Comparison of ENCODE assay signal across 23 cellular contexts in the genomic region with DNA sequence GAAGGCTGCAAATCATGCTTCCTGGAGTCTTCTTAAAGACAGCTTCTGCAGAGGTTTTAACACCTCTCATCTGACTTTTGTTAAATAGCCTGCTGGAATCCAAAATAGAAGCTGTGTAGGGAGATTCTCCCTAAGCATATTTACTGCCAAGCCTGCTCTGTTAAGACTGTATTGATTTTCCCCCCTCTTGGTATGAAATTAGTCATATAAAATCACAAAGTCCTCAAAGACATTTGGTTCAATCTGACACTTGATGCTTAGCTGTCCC.
DNase-seq lines count a peak whose midpoint lies in the region; ATAC-seq and TF ChIP-seq lines count a peak whose summit lies in the region.
"Had no signal": no experiment of that assay in that cellular context is flagged by ENCODE, and none has a peak within 500 bp of the region (broad histone marks: within the 10 kb centered on the region; RNA-seq: fewer than 3 reads in every experiment).

No MANE protein-coding gene starts in this region.

- no peak for DNase-seq in activated CD4-positive, alpha-beta T cell treated with anti-CD3 and anti-CD28 coated beads for 36 hours
- DNase-seq in activated CD4-positive, alpha-beta T cell treated with anti-CD3 and anti-CD28 coated beads for 1 hour: no peak
- DNase-seq in T-helper 17 cell: no peak
- DNase-seq in natural killer cell: no peak
- no peak for DNase-seq in stimulated activated naive CD8-positive, alpha-beta T cell treated with anti-CD3 and anti-CD28 coated beads, Interleukin-15, amount 100 ng/mL, for 72 hours
- no peak for DNase-seq in activated effector memory CD4-positive, alpha-beta T cell treated with Interleukin-2 at 50 U/mL for 16 hours
- DNase-seq in Right ventricle myocardium superior: no peak
- no peak for DNase-seq in activated CD8-positive, alpha-beta T cell treated with anti-CD3 and anti-CD28 coated beads for 36 hours
- DNase-seq: activated CD4-positive, alpha-beta T cell treated with anti-CD3 and anti-CD28 coated beads, Interleukin-2, amount 50 U/mL, for 1 hour; activated naive CD4-positive, alpha-beta T cell treated with anti-CD3 and anti-CD28 coated beads, Interleukin-2, amount 50 U/mL, for 16 hours; AML-193; CD4-positive, alpha-beta memory T cell; hippocampal formation; Karpas-422; NCI-H2081; NCI-H345; NCI-H82; stomach; T1000; tibial artery had no signal

- ATAC-seq in activated CD4-positive, alpha-beta T cell treated with anti-CD3 and anti-CD28 coated beads for 36 hours: peak; percentile 11
- no peak for ATAC-seq in T-helper 17 cell
- peak in 1 of 3 donors; percentile 48 for ATAC-seq in natural killer cell
- peak; percentile 27 for ATAC-seq in stimulated activated naive CD8-positive, alpha-beta T cell treated with anti-CD3 and anti-CD28 coated beads, Interleukin-15, amount 100 ng/mL, for 72 hours
- no peak for ATAC-seq in Right ventricle myocardium superior (ENCODE audit: poor library complexity)
- no peak for ATAC-seq in activated CD8-positive, alpha-beta T cell treated with anti-CD3 and anti-CD28 coated beads for 36 hours
- ATAC-seq: HepG2 had no signal

- no peak overlapping the region for H3K27ac Mint-ChIP-seq in activated CD4-positive, alpha-beta T cell treated with anti-CD3 and anti-CD28 coated beads for 36 hours
- H3K27ac Mint-ChIP-seq in T-helper 17 cell: peak overlapping the region; percentile 39
- peak overlapping the region in 1 of 2 donors; percentile 57 for H3K27ac Mint-ChIP-seq in natural killer cell
- H3K27ac Mint-ChIP-seq in stimulated activated naive CD8-positive, alpha-beta T cell treated with anti-CD3 and anti-CD28 coated beads, Interleukin-15, amount 100 ng/mL, for 72 hours: no peak overlapping the region
- H3K27ac Mint-ChIP-seq in activated CD8-positive, alpha-beta T cell treated with anti-CD3 and anti-CD28 coated beads for 36 hours: no peak overlapping the region
- H3K27ac Mint-ChIP-seq: activated T-helper 1 cell treated with anti-CD3 and anti-CD28 coated beads, Interleukin-12 subunit alpha, Interleukin-12 subunit beta, Interleukin-2, Interleukin-4 antibody, amounts not matched to agents 30 ng/mL and 10 ng/mL and 1 ng/mL, durations not matched to agents 14 hours and 24 hours and 36 hours had no signal

- TF ChIP-seq CTCF in natural killer cell (IDR thresholded peaks at IDR 0.05): no peak
- TF ChIP-seq CTCF in activated CD8-positive, alpha-beta T cell treated with anti-CD3 and anti-CD28 coated beads for 36 hours (IDR thresholded peaks at IDR 0.05): no peak

- POLR2A ChIA-PET in activated CD4-positive, alpha-beta T cell treated with anti-CD3 and anti-CD28 coated beads for 36 hours (lab: Charles Lee): interaction anchor here (0.6 kb wide), 1 partner anchor 123 kb away, joined by 3 read pairs; no protein-coding TSS in a partner anchor
- POLR2A ChIA-PET in activated CD8-positive, alpha-beta T cell treated with anti-CD3 and anti-CD28 coated beads for 36 hours (lab: Charles Lee): interaction anchor here (1.3 to 1.4 kb wide), 2 partner anchors 9 to 17 kb away, joined by 3 read pairs; no protein-coding TSS in a partner anchor

- no peaks in the 10 kb centered on the region for H3K27me3 Mint-ChIP-seq in activated CD4-positive, alpha-beta T cell treated with anti-CD3 and anti-CD28 coated beads for 36 hours
- H3K27me3 Mint-ChIP-seq in T-helper 17 cell (no peaks in the 10 kb centered on the region), natural killer cell (ENCODE audit: low read depth in 2 of 2) (no peaks in the 10 kb centered on the region)
- H3K27me3 Mint-ChIP-seq in stimulated activated naive CD8-positive, alpha-beta T cell treated with anti-CD3 and anti-CD28 coated beads, Interleukin-15, amount 100 ng/mL, for 72 hours: no peaks in the 10 kb centered on the region
- no peaks in the 10 kb centered on the region for H3K27me3 Mint-ChIP-seq in activated CD8-positive, alpha-beta T cell treated with anti-CD3 and anti-CD28 coated beads for 36 hours
- H3K27me3 Mint-ChIP-seq: CD4-positive, alpha-beta memory T cell had no signal

- no peaks in the 10 kb centered on the region for H3K9me3 ChIP-seq in T-helper 17 cell (ENCODE audit: control insufficient read depth, low read length, poor library complexity, severe bottlenecking)
- H3K9me3 ChIP-seq: neutrophil, stomach, tibial artery had no signal

- peaks cover 2% of the 10 kb centered on the region for H3K9me3 Mint-ChIP-seq in activated CD4-positive, alpha-beta T cell treated with anti-CD3 and anti-CD28 coated beads for 36 hours (ENCODE audit: low read depth)
- H3K9me3 Mint-ChIP-seq in natural killer cell: no peaks in the 10 kb centered on the region
- H3K9me3 Mint-ChIP-seq in stimulated activated naive CD8-positive, alpha-beta T cell treated with anti-CD3 and anti-CD28 coated beads, Interleukin-15, amount 100 ng/mL, for 72 hours: no peaks in the 10 kb centered on the region
- H3K9me3 Mint-ChIP-seq in activated CD8-positive, alpha-beta T cell treated with anti-CD3 and anti-CD28 coated beads for 36 hours: peaks cover 3% of the 10 kb centered on the region
- H3K9me3 Mint-ChIP-seq: CD4-positive, alpha-beta memory T cell had no signal

- CTCF ChIA-PET in activated CD4-positive, alpha-beta T cell treated with anti-CD3 and anti-CD28 coated beads for 36 hours (lab: Charles Lee): interaction anchor here (0.7 to 2.4 kb wide), 7 partner anchors 9 to 437 kb away, joined by 3 to 11 read pairs (median 4); no protein-coding TSS in a partner anchor
- CTCF ChIA-PET in activated CD8-positive, alpha-beta T cell treated with anti-CD3 and anti-CD28 coated beads for 36 hours (lab: Charles Lee): interaction anchor here (1.5 to 2.6 kb wide), 3 partner anchors 46 to 237 kb away, joined by 7 to 10 read pairs (median 7); no protein-coding TSS in a partner anchor

- H3K4me1 Mint-ChIP-seq in activated CD4-positive, alpha-beta T cell treated with anti-CD3 and anti-CD28 coated beads for 36 hours: peaks cover 68% of the 10 kb centered on the region
- H3K4me1 Mint-ChIP-seq in T-helper 17 cell: peaks cover 65% of the 10 kb centered on the region
- H3K4me1 Mint-ChIP-seq in natural killer cell: peaks cover 72 to 76% of the 10 kb centered on the region in 2 donors
- peaks cover 69% of the 10 kb centered on the region for H3K4me1 Mint-ChIP-seq in stimulated activated naive CD8-positive, alpha-beta T cell treated with anti-CD3 and anti-CD28 coated beads, Interleukin-15, amount 100 ng/mL, for 72 hours
- peaks cover 65% of the 10 kb centered on the region for H3K4me1 Mint-ChIP-seq in activated CD8-positive, alpha-beta T cell treated with anti-CD3 and anti-CD28 coated beads for 36 hours (ENCODE audit: low read depth)

- H3K4me3 Mint-ChIP-seq in activated CD4-positive, alpha-beta T cell treated with anti-CD3 and anti-CD28 coated beads for 36 hours: no peak overlapping the region
- no peak overlapping the region for H3K4me3 Mint-ChIP-seq in T-helper 17 cell
- H3K4me3 Mint-ChIP-seq in natural killer cell: peak overlapping the region; percentile 35
- no peak overlapping the region for H3K4me3 Mint-ChIP-seq in stimulated activated naive CD8-positive, alpha-beta T cell treated with anti-CD3 and anti-CD28 coated beads, Interleukin-15, amount 100 ng/mL, for 72 hours
- no peak overlapping the region for H3K4me3 Mint-ChIP-seq in activated CD8-positive, alpha-beta T cell treated with anti-CD3 and anti-CD28 coated beads for 36 hours
- H3K4me3 Mint-ChIP-seq: activated T-helper 1 cell treated with anti-CD3 and anti-CD28 coated beads, Interleukin-12 subunit alpha, Interleukin-12 subunit beta, Interleukin-2, Interleukin-4 antibody, amounts not matched to agents 30 ng/mL and 10 ng/mL and 1 ng/mL, durations not matched to agents 14 hours and 24 hours and 36 hours had no signal

- intact Hi-C loops in activated CD4-positive, alpha-beta T cell treated with anti-CD3 and anti-CD28 coated beads for 36 hours (cut with DNase I, micrococcal nuclease): no loop called here
- intact Hi-C loops in natural killer cell (cut with micrococcal nuclease): loop anchor here (5.0 kb wide), 1 partner anchor 95 kb away; the partner anchor contains the start of gene ITPR1
- intact Hi-C loops in Right ventricle myocardium superior (cut with DNase I): no loop called here
- intact Hi-C loops in activated CD8-positive, alpha-beta T cell treated with anti-CD3 and anti-CD28 coated beads for 36 hours (cut with micrococcal nuclease): no loop called here

- H3K36me3 Mint-ChIP-seq in activated CD4-positive, alpha-beta T cell treated with anti-CD3 and anti-CD28 coated beads for 36 hours (ENCODE audit: low read depth): no peaks in the 10 kb centered on the region
- H3K36me3 Mint-ChIP-seq in T-helper 17 cell (ENCODE audit: low read depth): peaks cover 6% of the 10 kb centered on the region
- H3K36me3 Mint-ChIP-seq in natural killer cell: no peaks in the 10 kb centered on the region
- peaks cover 5% of the 10 kb centered on the region for H3K36me3 Mint-ChIP-seq in activated CD8-positive, alpha-beta T cell treated with anti-CD3 and anti-CD28 coated beads for 36 hours (ENCODE audit: low read depth)

Comparison
In these comparisons a context has a peak if more than half of its experiments do, and no peak if none do; other contexts are left out.
1. ATAC-seq: peak in activated CD4-positive, alpha-beta T cell treated with anti-CD3 and anti-CD28 coated beads for 36 hours (single experiment) and stimulated activated naive CD8-positive, alpha-beta T cell treated with anti-CD3 and anti-CD28 coated beads, Interleukin-15, amount 100 ng/mL, for 72 hours (single experiment); none in T-helper 17 cell (single experiment), Right ventricle myocardium superior (single experiment) and activated CD8-positive, alpha-beta T cell treated with anti-CD3 and anti-CD28 coated beads for 36 hours (single experiment).